Comparison of ENCODE assay signal across 1 cellular context in the genomic region with DNA sequence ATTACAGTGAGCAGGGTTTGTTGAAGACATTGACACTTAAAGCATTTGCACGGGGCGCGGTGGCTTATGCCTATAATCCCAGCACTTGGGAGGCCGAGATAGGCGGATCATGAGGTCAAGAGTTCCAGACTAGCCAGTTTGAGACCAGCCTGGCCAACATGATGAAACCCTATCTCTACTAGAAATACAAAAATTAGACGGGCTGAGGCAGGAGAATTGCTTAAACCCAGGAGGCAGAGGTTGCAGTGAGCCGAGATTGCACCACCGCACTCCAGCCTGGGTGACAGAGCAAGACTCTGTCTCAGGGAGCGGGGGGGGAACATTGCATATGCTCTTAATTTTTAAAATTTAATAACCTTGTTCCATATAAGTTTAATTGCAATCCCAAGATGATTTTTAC.
TF ChIP-seq lines count a peak whose summit lies in the region.

No MANE protein-coding gene starts in this region.

TF ChIP-seq in SK-N-SH, 30 proteins besides CTCF, POLR2A, EP300 and RAD21 (continued from another document):
- TF ChIP-seq, protein P1, sequence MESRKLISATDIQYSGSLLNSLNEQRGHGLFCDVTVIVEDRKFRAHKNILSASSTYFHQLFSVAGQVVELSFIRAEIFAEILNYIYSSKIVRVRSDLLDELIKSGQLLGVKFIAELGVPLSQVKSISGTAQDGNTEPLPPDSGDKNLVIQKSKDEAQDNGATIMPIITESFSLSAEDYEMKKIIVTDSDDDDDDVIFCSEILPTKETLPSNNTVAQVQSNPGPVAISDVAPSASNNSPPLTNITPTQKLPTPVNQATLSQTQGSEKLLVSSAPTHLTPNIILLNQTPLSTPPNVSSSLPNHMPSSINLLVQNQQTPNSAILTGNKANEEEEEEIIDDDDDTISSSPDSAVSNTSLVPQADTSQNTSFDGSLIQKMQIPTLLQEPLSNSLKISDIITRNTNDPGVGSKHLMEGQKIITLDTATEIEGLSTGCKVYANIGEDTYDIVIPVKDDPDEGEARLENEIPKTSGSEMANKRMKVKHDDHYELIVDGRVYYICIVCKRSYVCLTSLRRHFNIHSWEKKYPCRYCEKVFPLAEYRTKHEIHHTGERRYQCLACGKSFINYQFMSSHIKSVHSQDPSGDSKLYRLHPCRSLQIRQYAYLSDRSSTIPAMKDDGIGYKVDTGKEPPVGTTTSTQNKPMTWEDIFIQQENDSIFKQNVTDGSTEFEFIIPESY (IDR thresholded peaks at IDR 0.05; ENCODE audit: borderline replicate concordance, low read depth), result no peak
- TF ChIP-seq RCOR1 (IDR thresholded peaks at IDR 0.05; ENCODE audit: low read length) (no peak), EZH2phosphoT487 (IDR thresholded peaks at IDR 0.05; ENCODE audit: borderline replicate concordance, low read depth) (no peak), MEF2A (IDR thresholded peaks at IDR 0.05; ENCODE audit: borderline replicate concordance, low read depth) (no peak), ELF1 (IDR thresholded peaks at IDR 0.05) (no peak), YY1 (IDR thresholded peaks at IDR 0.05; ENCODE audit: low read depth) (no peak), SIN3A (IDR thresholded peaks at IDR 0.05; ENCODE audit: borderline replicate concordance, low read depth, low read length) (no peak), SMC3 (IDR thresholded peaks at IDR 0.05; ENCODE audit: low read depth, low read length) (no peak), JUND (IDR thresholded peaks at IDR 0.05) (no peak), TAF1 (IDR thresholded peaks at IDR 0.05; ENCODE audit: borderline replicate concordance, low read depth, low read length) (no peak), POLR2AphosphoS5 (IDR thresholded peaks at IDR 0.05; ENCODE audit: low read depth, low read length) (no peak), MXI1 (IDR thresholded peaks at IDR 0.05; ENCODE audit: low read depth, low read length) (no peak)
- TF ChIP-seq, protein P2, sequence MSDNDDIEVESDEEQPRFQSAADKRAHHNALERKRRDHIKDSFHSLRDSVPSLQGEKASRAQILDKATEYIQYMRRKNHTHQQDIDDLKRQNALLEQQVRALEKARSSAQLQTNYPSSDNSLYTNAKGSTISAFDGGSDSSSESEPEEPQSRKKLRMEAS (IDR thresholded peaks at IDR 0.05; ENCODE audit: low read depth), result no peak
- TF ChIP-seq, protein P3, sequence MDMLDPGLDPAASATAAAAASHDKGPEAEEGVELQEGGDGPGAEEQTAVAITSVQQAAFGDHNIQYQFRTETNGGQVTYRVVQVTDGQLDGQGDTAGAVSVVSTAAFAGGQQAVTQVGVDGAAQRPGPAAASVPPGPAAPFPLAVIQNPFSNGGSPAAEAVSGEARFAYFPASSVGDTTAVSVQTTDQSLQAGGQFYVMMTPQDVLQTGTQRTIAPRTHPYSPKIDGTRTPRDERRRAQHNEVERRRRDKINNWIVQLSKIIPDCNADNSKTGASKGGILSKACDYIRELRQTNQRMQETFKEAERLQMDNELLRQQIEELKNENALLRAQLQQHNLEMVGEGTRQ (IDR thresholded peaks at IDR 0.05; ENCODE audit: borderline replicate concordance, low read depth, low read length), result no peak
- TF ChIP-seq, protein P4, sequence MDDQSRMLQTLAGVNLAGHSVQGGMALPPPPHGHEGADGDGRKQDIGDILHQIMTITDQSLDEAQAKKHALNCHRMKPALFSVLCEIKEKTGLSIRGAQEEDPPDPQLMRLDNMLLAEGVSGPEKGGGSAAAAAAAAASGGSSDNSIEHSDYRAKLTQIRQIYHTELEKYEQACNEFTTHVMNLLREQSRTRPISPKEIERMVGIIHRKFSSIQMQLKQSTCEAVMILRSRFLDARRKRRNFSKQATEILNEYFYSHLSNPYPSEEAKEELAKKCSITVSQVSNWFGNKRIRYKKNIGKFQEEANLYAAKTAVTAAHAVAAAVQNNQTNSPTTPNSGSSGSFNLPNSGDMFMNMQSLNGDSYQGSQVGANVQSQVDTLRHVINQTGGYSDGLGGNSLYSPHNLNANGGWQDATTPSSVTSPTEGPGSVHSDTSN (IDR thresholded peaks at IDR 0.05), result no peak
